Comparison of ENCODE assay signal across 7 cellular contexts in genomic region chr2:31318360-31319336, GRCh38.
DNase-seq lines count a peak whose midpoint lies in the region; ATAC-seq lines count a peak whose summit lies in the region.

No MANE protein-coding gene starts in this region.

- DNase-seq in UCSD-AML1 (lab: John Stamatoyannopoulos, UW; ENCODE audit: unreplicated experiment) (peak; percentile 57), fibroblast of gingiva (ENCODE audit: low read depth) (peak; percentile 96), DMS79 (lab: John Stamatoyannopoulos, UW) (no peak), inferior parietal cortex (ENCODE audit: extremely low spot score) (no peak)
- DNase-seq in stimulated activated CD4-positive, alpha-beta T cell treated with anti-CD3 and anti-CD28 coated beads, Interleukin-4, amount 100 ng/mL, for 24 hours: peak; percentile 36

- ATAC-seq in GM19035 (IDR thresholded peaks at IDR 0.05; ENCODE audit: unreplicated experiment) (peak; percentile 85), HG03175 (IDR thresholded peaks at IDR 0.05; ENCODE audit: unreplicated experiment) (peak; percentile 65)

Comparison
In these comparisons a context has a peak if more than half of its experiments do, and no peak if none do; other contexts are left out.
1. DNase-seq: peak in UCSD-AML1 (single experiment), fibroblast of gingiva (single experiment) and stimulated activated CD4-positive, alpha-beta T cell treated with anti-CD3 and anti-CD28 coated beads, Interleukin-4, amount 100 ng/mL, for 24 hours (single experiment); none in DMS79 (single experiment) and inferior parietal cortex (single experiment).